Comparison of ENCODE assay signal across 8 cellular contexts in genomic region chrX:44999237-44999636, GRCh38.
A peak's percentile ranks its signal among the peaks of the same experiment; 100 is the strongest.
DNase-seq lines count a peak whose midpoint lies in the region; ATAC-seq and TF ChIP-seq lines count a peak whose summit lies in the region.
"Not testable (repeated sequence)": the region's sequence is repeated elsewhere in the genome, so short reads cannot be mapped to it uniquely, and the experiment has no call there.

No MANE protein-coding gene starts in this region.

- H3K4me3 ChIP-seq in CD4-positive, CD25-positive, alpha-beta regulatory T cell (ENCODE audit: low read depth, low read length); fibroblast of mammary gland (ENCODE audit: control insufficient read depth, low read depth, low read length); naive thymus-derived CD4-positive, alpha-beta T cell (ENCODE audit: low read length): not testable (repeated sequence)

- H3K9me3 Mint-ChIP-seq in CD4-positive, CD25-positive, alpha-beta regulatory T cell; activated B cell treated with CpG ODN at 0.5 μM for 24 hours; activated T-helper 17 cell treated with anti-CD3 and anti-CD28 coated beads, Interleukin-2, amount 50 U/mL, for 72 hours; activated naive CD8-positive, alpha-beta T cell treated with anti-CD3 and anti-CD28 coated beads, Interleukin-2, amount 50 U/mL, for 24 hours; naive thymus-derived CD4-positive, alpha-beta T cell; stimulated activated naive CD8-positive, alpha-beta T cell treated with anti-CD3 and anti-CD28 coated beads, Interleukin-15, Interleukin-2, amounts not matched to agents 100 ng/mL and 50 ng/mL, for 24 hours: not testable (repeated sequence)

- H3K27me3 Mint-ChIP-seq in CD4-positive, CD25-positive, alpha-beta regulatory T cell; activated B cell treated with CpG ODN at 0.5 μM for 24 hours; activated T-helper 17 cell treated with anti-CD3 and anti-CD28 coated beads, Interleukin-2, amount 50 U/mL, for 72 hours; activated naive CD8-positive, alpha-beta T cell treated with anti-CD3 and anti-CD28 coated beads, Interleukin-2, amount 50 U/mL, for 24 hours; naive thymus-derived CD4-positive, alpha-beta T cell; stimulated activated naive CD8-positive, alpha-beta T cell treated with anti-CD3 and anti-CD28 coated beads, Interleukin-15, Interleukin-2, amounts not matched to agents 100 ng/mL and 50 ng/mL, for 24 hours: not testable (repeated sequence)

- H3K27ac Mint-ChIP-seq in CD4-positive, CD25-positive, alpha-beta regulatory T cell = peak overlapping the region in 2 of 3 donors; percentile 39 to 84
- H3K27ac Mint-ChIP-seq in activated B cell treated with CpG ODN at 0.5 μM for 24 hours = peak overlapping the region; percentile 14
- H3K27ac Mint-ChIP-seq in activated T-helper 17 cell treated with anti-CD3 and anti-CD28 coated beads, Interleukin-2, amount 50 U/mL, for 72 hours = peak overlapping the region; percentile 28
- H3K27ac Mint-ChIP-seq in activated naive CD8-positive, alpha-beta T cell treated with anti-CD3 and anti-CD28 coated beads, Interleukin-2, amount 50 U/mL, for 24 hours = peak overlapping the region; percentile 68
- peak overlapping the region in 7 of 9 donors; percentile 12 to 65 (median 44) for H3K27ac Mint-ChIP-seq in naive thymus-derived CD4-positive, alpha-beta T cell
- H3K27ac Mint-ChIP-seq in stimulated activated naive CD8-positive, alpha-beta T cell treated with anti-CD3 and anti-CD28 coated beads, Interleukin-15, Interleukin-2, amounts not matched to agents 100 ng/mL and 50 ng/mL, for 24 hours = peak overlapping the region; percentile 68

- POLR2A ChIA-PET in HEK293T (lab: Yijun Ruan, JAX); activated B cell treated with CpG ODN at 0.5 μM for 24 hours (lab: Charles Lee); naive thymus-derived CD4-positive, alpha-beta T cell (lab: Charles Lee): not testable (repeated sequence)

- H3K27me3 ChIP-seq in CD4-positive, CD25-positive, alpha-beta regulatory T cell (ENCODE audit: control insufficient read depth, insufficient read depth, low read length); naive thymus-derived CD4-positive, alpha-beta T cell (ENCODE audit: control insufficient read depth in 2 of 2, insufficient read depth in 2 of 2, low read length in 2 of 2): not testable (repeated sequence)

- H3K4me3 Mint-ChIP-seq in CD4-positive, CD25-positive, alpha-beta regulatory T cell = peak overlapping the region in 3 of 4 donors; percentile 12 to 69 (median 66)
- H3K4me3 Mint-ChIP-seq in activated B cell treated with CpG ODN at 0.5 μM for 24 hours; activated naive CD8-positive, alpha-beta T cell treated with anti-CD3 and anti-CD28 coated beads, Interleukin-2, amount 50 U/mL, for 24 hours; stimulated activated naive CD8-positive, alpha-beta T cell treated with anti-CD3 and anti-CD28 coated beads, Interleukin-15, Interleukin-2, amounts not matched to agents 100 ng/mL and 50 ng/mL, for 24 hours: not testable (repeated sequence)
- H3K4me3 Mint-ChIP-seq in activated T-helper 17 cell treated with anti-CD3 and anti-CD28 coated beads, Interleukin-2, amount 50 U/mL, for 72 hours = peak overlapping the region; percentile 80
- H3K4me3 Mint-ChIP-seq in naive thymus-derived CD4-positive, alpha-beta T cell = peak overlapping the region in 7 of 10 donors; percentile 4 to 50 (median 34)

- intact Hi-C loops in activated B cell treated with CpG ODN at 0.5 μM for 24 hours (cut with micrococcal nuclease) = not testable (repeated sequence)
- intact Hi-C loops in naive thymus-derived CD4-positive, alpha-beta T cell (cut with micrococcal nuclease) = loop anchor here in 1 of 2 donors (5.0 kb wide), 2 partner anchors 68 to 127 kb away; partner anchors contain the start of gene KDM6A

- CTCF ChIA-PET in HEK293T (lab: Yijun Ruan, JAX); activated B cell treated with CpG ODN at 0.5 μM for 24 hours (lab: Charles Lee); naive thymus-derived CD4-positive, alpha-beta T cell (lab: Charles Lee): not testable (repeated sequence)

- H3K4me1 Mint-ChIP-seq in CD4-positive, CD25-positive, alpha-beta regulatory T cell = peaks cover 43 to 83% (median 52%) of the 10 kb centered on the region in 4 donors
- H3K4me1 Mint-ChIP-seq in activated B cell treated with CpG ODN at 0.5 μM for 24 hours = peaks cover 57% of the 10 kb centered on the region
- H3K4me1 Mint-ChIP-seq in activated T-helper 17 cell treated with anti-CD3 and anti-CD28 coated beads, Interleukin-2, amount 50 U/mL, for 72 hours = peaks cover 31% of the 10 kb centered on the region
- H3K4me1 Mint-ChIP-seq in activated naive CD8-positive, alpha-beta T cell treated with anti-CD3 and anti-CD28 coated beads, Interleukin-2, amount 50 U/mL, for 24 hours = peaks cover 62% of the 10 kb centered on the region
- H3K4me1 Mint-ChIP-seq in naive thymus-derived CD4-positive, alpha-beta T cell = peaks cover 36 to 86% (median 60%) of the 10 kb centered on the region in 7 donors
- peaks cover 63% of the 10 kb centered on the region for H3K4me1 Mint-ChIP-seq in stimulated activated naive CD8-positive, alpha-beta T cell treated with anti-CD3 and anti-CD28 coated beads, Interleukin-15, Interleukin-2, amounts not matched to agents 100 ng/mL and 50 ng/mL, for 24 hours (ENCODE audit: low read depth)

- ATAC-seq in CD4-positive, CD25-positive, alpha-beta regulatory T cell (ENCODE audit: low read depth in 2 of 2); activated B cell treated with CpG ODN at 0.5 μM for 24 hours (ENCODE audit: low read depth); naive thymus-derived CD4-positive, alpha-beta T cell: not testable (repeated sequence)
- peak; percentile 66 for ATAC-seq in activated T-helper 17 cell treated with anti-CD3 and anti-CD28 coated beads, Interleukin-2, amount 50 U/mL, for 72 hours (replicated peaks)
- ATAC-seq in activated naive CD8-positive, alpha-beta T cell treated with anti-CD3 and anti-CD28 coated beads, Interleukin-2, amount 50 U/mL, for 24 hours = peak; percentile 54

- H3K36me3 Mint-ChIP-seq in CD4-positive, CD25-positive, alpha-beta regulatory T cell = peaks cover 19% of the 10 kb centered on the region
- not testable (repeated sequence) for H3K36me3 Mint-ChIP-seq in activated B cell treated with CpG ODN at 0.5 μM for 24 hours (ENCODE audit: low read depth); activated naive CD8-positive, alpha-beta T cell treated with anti-CD3 and anti-CD28 coated beads, Interleukin-2, amount 50 U/mL, for 24 hours (ENCODE audit: low read depth); stimulated activated naive CD8-positive, alpha-beta T cell treated with anti-CD3 and anti-CD28 coated beads, Interleukin-15, Interleukin-2, amounts not matched to agents 100 ng/mL and 50 ng/mL, for 24 hours (ENCODE audit: low read depth)
- peaks cover 24% of the 10 kb centered on the region for H3K36me3 Mint-ChIP-seq in activated T-helper 17 cell treated with anti-CD3 and anti-CD28 coated beads, Interleukin-2, amount 50 U/mL, for 72 hours (ENCODE audit: low read depth)
- H3K36me3 Mint-ChIP-seq in naive thymus-derived CD4-positive, alpha-beta T cell = peaks cover 0 to 36% (median 15%) of the 10 kb centered on the region in 5 donors

- H3K4me1 ChIP-seq in CD4-positive, CD25-positive, alpha-beta regulatory T cell (ENCODE audit: control insufficient read depth, insufficient read depth, low read length, poor library complexity, severe bottlenecking) = peaks cover 24% of the 10 kb centered on the region
- peaks cover 4 to 18% of the 10 kb centered on the region in 2 donors for H3K4me1 ChIP-seq in naive thymus-derived CD4-positive, alpha-beta T cell (ENCODE audit: control insufficient read depth in 2 of 2, insufficient read depth in 2 of 2, low read length in 2 of 2)

- not testable (repeated sequence) for TF ChIP-seq CTCF in activated B cell treated with CpG ODN at 0.5 μM for 24 hours (IDR thresholded peaks at IDR 0.05); fibroblast of mammary gland (conservative IDR thresholded peaks at IDR 0.05; ENCODE audit: control insufficient read depth, insufficient read depth, low read depth, low read length)

- not testable (repeated sequence) for H3K27ac ChIP-seq in CD4-positive, CD25-positive, alpha-beta regulatory T cell (ENCODE audit: insufficient read depth, low read length, poor library complexity, severe bottlenecking); naive thymus-derived CD4-positive, alpha-beta T cell (ENCODE audit: low read depth, low read length)

- peak in 1 of 3 donors; percentile 21 for DNase-seq in CD4-positive, CD25-positive, alpha-beta regulatory T cell
- DNase-seq in HEK293T (ENCODE audit: extremely low spot score); activated B cell treated with CpG ODN at 0.5 μM for 24 hours; activated naive CD8-positive, alpha-beta T cell treated with anti-CD3 and anti-CD28 coated beads, Interleukin-2, amount 50 U/mL, for 24 hours; naive thymus-derived CD4-positive, alpha-beta T cell: not testable (repeated sequence)
- DNase-seq in fibroblast of mammary gland (ENCODE audit: low read depth) = peak; percentile 21

- H3K36me3 ChIP-seq in CD4-positive, CD25-positive, alpha-beta regulatory T cell (ENCODE audit: control insufficient read depth, insufficient read depth, low read length); naive thymus-derived CD4-positive, alpha-beta T cell (ENCODE audit: control insufficient read depth in 2 of 3, insufficient read depth in 3 of 3, low read length in 3 of 3): not testable (repeated sequence)

- H3K9me3 ChIP-seq in CD4-positive, CD25-positive, alpha-beta regulatory T cell (ENCODE audit: control insufficient read depth in 2 of 2, low read length in 2 of 2); naive thymus-derived CD4-positive, alpha-beta T cell (ENCODE audit: control insufficient read depth in 2 of 3, low read length in 3 of 3): not testable (repeated sequence)

TF ChIP-seq in HEK293T, 16 proteins besides CTCF, POLR2A, EP300 and RAD21:
- peak; percentile 48 for TF ChIP-seq L3MBTL2 (conservative IDR thresholded peaks at IDR 0.05)

Comparison
In these comparisons a context has a peak if more than half of its experiments do, and no peak if none do; other contexts are left out.
1. H3K27ac Mint-ChIP-seq: peak in every context shown above with its lines; median percentile 68 in activated naive CD8-positive, alpha-beta T cell treated with anti-CD3 and anti-CD28 coated beads, Interleukin-2, amount 50 U/mL, for 24 hours; 68 in stimulated activated naive CD8-positive, alpha-beta T cell treated with anti-CD3 and anti-CD28 coated beads, Interleukin-15, Interleukin-2, amounts not matched to agents 100 ng/mL and 50 ng/mL, for 24 hours; 62 in CD4-positive, CD25-positive, alpha-beta regulatory T cell; 44 in naive thymus-derived CD4-positive, alpha-beta T cell; 28 in activated T-helper 17 cell treated with anti-CD3 and anti-CD28 coated beads, Interleukin-2, amount 50 U/mL, for 72 hours; 14 in activated B cell treated with CpG ODN at 0.5 μM for 24 hours.